8 cellular contexts compared by ENCODE assay signal in genomic region chr16:53209489-53209888, GRCh38.
A peak's percentile ranks its signal among the peaks of the same experiment; 100 is the strongest.
DNase-seq lines count a peak whose midpoint lies in the region; ATAC-seq and TF ChIP-seq lines count a peak whose summit lies in the region.

No MANE protein-coding gene starts in this region.

- peak overlapping the region; percentile 97 for H3K4me2 ChIP-seq in SK-N-SH

- ATAC-seq in SK-N-SH treated with all-trans-retinoic acid at 6 μM for 48 hours (no peak), GM21423 (IDR thresholded peaks at IDR 0.05; ENCODE audit: unreplicated experiment) (no peak)

- H3K27me3 ChIP-seq in SK-N-SH (ENCODE audit: insufficient read depth) (no peaks in the 10 kb centered on the region), iPS-20b (ENCODE audit: insufficient read depth, low read length) (no peaks in the 10 kb centered on the region), stomach smooth muscle (ENCODE audit: control insufficient read depth in 1 of 2, insufficient read depth in 2 of 2, low read length in 2 of 2) (no peaks in the 10 kb centered on the region)

- no peak for TF ChIP-seq CTCF in SK-N-SH (IDR thresholded peaks at IDR 0.05)
- no peak for TF ChIP-seq CTCF in VCaP (conservative IDR thresholded peaks at IDR 0.05)

- no peaks in the 10 kb centered on the region for H3K9me2 ChIP-seq in SK-N-SH

- TF ChIP-seq EP300 in SK-N-SH (IDR thresholded peaks at IDR 0.05; ENCODE audit: borderline replicate concordance in 1 of 2, low read depth in 1 of 2, low read length in 1 of 2) = no peak

- H3K9ac ChIP-seq in SK-N-SH (peak overlapping the region; percentile 91; the same call in 1 of the 2 replicates), iPS-20b (ENCODE audit: low read depth, low read length) (peak overlapping the region; percentile 97), stomach smooth muscle (ENCODE audit: low read length in 2 of 2) (peak overlapping the region in 1 of 2 donors; percentile 47)

- H3K9me3 ChIP-seq in SK-N-SH (no peaks in the 10 kb centered on the region), iPS-20b (ENCODE audit: insufficient read depth, low read depth, low read length) (no peaks in the 10 kb centered on the region), stomach smooth muscle (ENCODE audit: control insufficient read depth in 2 of 2, low read length in 2 of 2) (no peaks in the 10 kb centered on the region)

- peaks cover 91% of the 10 kb centered on the region for H3K79me2 ChIP-seq in SK-N-SH (ENCODE audit: insufficient read depth)

- TF ChIP-seq RAD21 in SK-N-SH (IDR thresholded peaks at IDR 0.05; ENCODE audit: low read length) = no peak

- 11% methylated on average over 5 of the region's 5 CpGs for WGBS in SK-N-SH (ENCODE audit: low lambda C conversion rate)

- no peak overlapping the region for H2AFZ ChIP-seq in SK-N-SH (ENCODE audit: low read depth)

- CTCF ChIA-PET in SK-N-SH (lab: Yijun Ruan, JAX) = interaction anchor here (2.1 to 3.1 kb wide), 2 partner anchors 23 to 154 kb away, joined by 4 to 42 read pairs; partner anchors contain the start of gene CHD9

- POLR2A ChIA-PET in SK-N-SH (lab: Yijun Ruan, JAX) = no interaction called here

- H3K36me3 ChIP-seq in SK-N-SH (replicated peaks in 1 of 2; ENCODE audit: control insufficient read depth in 1 of 2, insufficient read depth in 2 of 2, low read length in 1 of 2) (peaks cover 16 to 17% of the 10 kb centered on the region in 2 experiments), iPS-20b (ENCODE audit: insufficient read depth, low read depth, low read length) (peaks cover 35% of the 10 kb centered on the region), stomach smooth muscle (ENCODE audit: control insufficient read depth in 2 of 2, insufficient read depth in 2 of 2, low read length in 2 of 2) (no peaks in the 10 kb centered on the region)

- H3K4me3 ChIP-seq in SK-N-SH (ENCODE audit: low read depth in 2 of 2, low read length in 1 of 2) (peak overlapping the region; percentile 52 to 69), iPS-20b (ENCODE audit: low read length) (peak overlapping the region; percentile 94), stomach smooth muscle (ENCODE audit: low read length in 2 of 2) (peak overlapping the region; percentile 38 to 62)

- no peak for DNase-seq in SK-N-SH
- DNase-seq in AG20443 (ENCODE audit: low spot score) = no peak
- no peak for DNase-seq in ecto neural progenitor cell (ENCODE audit: low spot score)

- H4K20me1 ChIP-seq in SK-N-SH (ENCODE audit: insufficient read depth) = peaks cover 18% of the 10 kb centered on the region

- H3K27ac ChIP-seq in SK-N-SH (ENCODE audit: low read depth in 2 of 2, low read length in 1 of 2) = peak overlapping the region; percentile 93 to 97
- H3K27ac ChIP-seq in VCaP = peak overlapping the region; percentile 90
- H3K27ac ChIP-seq in iPS-20b (ENCODE audit: low read length) = peak overlapping the region; percentile 21
- H3K27ac ChIP-seq in stomach smooth muscle (ENCODE audit: low read length) = no peak overlapping the region

- peaks cover 40% of the 10 kb centered on the region for H3F3A ChIP-seq in SK-N-SH (replicated peaks; ENCODE audit: insufficient read depth)

- H3K4me1 ChIP-seq in SK-N-SH (ENCODE audit: control insufficient read depth in 1 of 2, insufficient read depth in 2 of 2, low read depth in 1 of 2, low read length in 1 of 2) = peaks cover 13 to 27% of the 10 kb centered on the region in 2 experiments; a peak in 2 of 4 replicates
- peaks cover 20% of the 10 kb centered on the region for H3K4me1 ChIP-seq in iPS-20b (ENCODE audit: insufficient read depth, low read length)
- no peaks in the 10 kb centered on the region for H3K4me1 ChIP-seq in stomach smooth muscle (ENCODE audit: control insufficient read depth, insufficient read depth, low read length)

TF ChIP-seq in SK-N-SH, 30 proteins besides CTCF, POLR2A, EP300 and RAD21 (continues in another document):
- TF ChIP-seq IRF3 (IDR thresholded peaks at IDR 0.05; ENCODE audit: low read depth, low read length) (no peak), CHD2 (IDR thresholded peaks at IDR 0.05; ENCODE audit: low read length, partially characterized antibody) (no peak), PBX3 (IDR thresholded peaks at IDR 0.05) (no peak), GABPA (IDR thresholded peaks at IDR 0.05; ENCODE audit: low read depth) (no peak), RXRA (IDR thresholded peaks at IDR 0.05; ENCODE audit: borderline replicate concordance, low read depth) (no peak), RCOR1 (IDR thresholded peaks at IDR 0.05; ENCODE audit: low read length) (no peak), GATA2 (CRISPR knock-in tag; IDR thresholded peaks at IDR 0.05) (no peak), NFIC (IDR thresholded peaks at IDR 0.05; ENCODE audit: borderline replicate concordance) (no peak), MAX (IDR thresholded peaks at IDR 0.05; ENCODE audit: low read depth) (no peak), YY1 (IDR thresholded peaks at IDR 0.05; ENCODE audit: low read depth) (no peak), SMC3 (IDR thresholded peaks at IDR 0.05; ENCODE audit: low read depth, low read length) (no peak)

TF ChIP-seq in SK-N-SH treated with all-trans-retinoic acid at 6 μM for 48 hours, 23 proteins besides CTCF, POLR2A, EP300 and RAD21:
- TF ChIP-seq OSR1 (CRISPR knock-in tag; IDR thresholded peaks at IDR 0.05) = no peak
